ENCODE assay signal across 1 cellular context in the genomic region with DNA sequence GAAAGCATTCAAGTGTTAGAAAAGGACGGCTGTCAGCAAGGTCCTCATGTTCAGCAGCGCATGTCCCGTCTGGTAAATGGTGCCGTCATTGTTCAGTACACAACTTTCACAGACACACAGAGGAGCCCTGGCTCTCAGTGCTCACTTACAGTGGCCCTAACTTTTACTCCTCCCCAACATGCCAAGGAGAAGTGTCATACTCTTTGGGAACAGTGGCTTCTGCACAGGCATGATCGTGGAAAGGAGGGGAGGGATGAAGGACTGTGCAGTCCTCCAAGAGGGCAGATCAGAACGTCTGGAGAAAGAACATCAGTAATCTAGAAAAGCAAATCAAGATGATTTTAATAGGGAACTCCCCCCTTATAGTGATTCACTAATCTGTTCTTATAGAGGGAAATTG.
TF ChIP-seq lines count a peak whose summit lies in the region.

No MANE protein-coding gene starts in this region.

TF ChIP-seq in H1, 55 proteins besides CTCF, POLR2A, EP300 and RAD21:
- TF ChIP-seq, protein P1, sequence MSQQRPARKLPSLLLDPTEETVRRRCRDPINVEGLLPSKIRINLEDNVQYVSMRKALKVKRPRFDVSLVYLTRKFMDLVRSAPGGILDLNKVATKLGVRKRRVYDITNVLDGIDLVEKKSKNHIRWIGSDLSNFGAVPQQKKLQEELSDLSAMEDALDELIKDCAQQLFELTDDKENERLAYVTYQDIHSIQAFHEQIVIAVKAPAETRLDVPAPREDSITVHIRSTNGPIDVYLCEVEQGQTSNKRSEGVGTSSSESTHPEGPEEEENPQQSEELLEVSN (IDR thresholded peaks at IDR 0.05) = no peak
- TF ChIP-seq HDAC6 (IDR thresholded peaks at IDR 0.05; ENCODE audit: low read depth, low read length) = no peak
- TF ChIP-seq SIX5 (IDR thresholded peaks at IDR 0.05; ENCODE audit: low read depth, low read length) = no peak
- no peak for TF ChIP-seq BCL11A (IDR thresholded peaks at IDR 0.05; ENCODE audit: low read depth in 2 of 2, low read length in 2 of 2)
- TF ChIP-seq RNF2 (IDR thresholded peaks at IDR 0.05; ENCODE audit: borderline replicate concordance, low read depth, low read length, missing control alignments, poor library complexity, severe bottlenecking) = no peak
- TF ChIP-seq TAF7 (optimal IDR thresholded peaks at IDR 0.05; ENCODE audit: borderline replicate concordance, low read depth, low read length) = no peak
- no peak for TF ChIP-seq SIN3A (conservative IDR thresholded peaks at IDR 0.05 in 1 of 2, IDR thresholded peaks at IDR 0.05 in 1 of 2; ENCODE audit: low read depth in 1 of 2, low read length in 2 of 2)
- no peak for TF ChIP-seq ASH2L (IDR thresholded peaks at IDR 0.05; ENCODE audit: low read length)
- no peak for TF ChIP-seq FOSL1 (IDR thresholded peaks at IDR 0.05; ENCODE audit: insufficient read depth, low read depth, low read length)
- TF ChIP-seq, protein P2, sequence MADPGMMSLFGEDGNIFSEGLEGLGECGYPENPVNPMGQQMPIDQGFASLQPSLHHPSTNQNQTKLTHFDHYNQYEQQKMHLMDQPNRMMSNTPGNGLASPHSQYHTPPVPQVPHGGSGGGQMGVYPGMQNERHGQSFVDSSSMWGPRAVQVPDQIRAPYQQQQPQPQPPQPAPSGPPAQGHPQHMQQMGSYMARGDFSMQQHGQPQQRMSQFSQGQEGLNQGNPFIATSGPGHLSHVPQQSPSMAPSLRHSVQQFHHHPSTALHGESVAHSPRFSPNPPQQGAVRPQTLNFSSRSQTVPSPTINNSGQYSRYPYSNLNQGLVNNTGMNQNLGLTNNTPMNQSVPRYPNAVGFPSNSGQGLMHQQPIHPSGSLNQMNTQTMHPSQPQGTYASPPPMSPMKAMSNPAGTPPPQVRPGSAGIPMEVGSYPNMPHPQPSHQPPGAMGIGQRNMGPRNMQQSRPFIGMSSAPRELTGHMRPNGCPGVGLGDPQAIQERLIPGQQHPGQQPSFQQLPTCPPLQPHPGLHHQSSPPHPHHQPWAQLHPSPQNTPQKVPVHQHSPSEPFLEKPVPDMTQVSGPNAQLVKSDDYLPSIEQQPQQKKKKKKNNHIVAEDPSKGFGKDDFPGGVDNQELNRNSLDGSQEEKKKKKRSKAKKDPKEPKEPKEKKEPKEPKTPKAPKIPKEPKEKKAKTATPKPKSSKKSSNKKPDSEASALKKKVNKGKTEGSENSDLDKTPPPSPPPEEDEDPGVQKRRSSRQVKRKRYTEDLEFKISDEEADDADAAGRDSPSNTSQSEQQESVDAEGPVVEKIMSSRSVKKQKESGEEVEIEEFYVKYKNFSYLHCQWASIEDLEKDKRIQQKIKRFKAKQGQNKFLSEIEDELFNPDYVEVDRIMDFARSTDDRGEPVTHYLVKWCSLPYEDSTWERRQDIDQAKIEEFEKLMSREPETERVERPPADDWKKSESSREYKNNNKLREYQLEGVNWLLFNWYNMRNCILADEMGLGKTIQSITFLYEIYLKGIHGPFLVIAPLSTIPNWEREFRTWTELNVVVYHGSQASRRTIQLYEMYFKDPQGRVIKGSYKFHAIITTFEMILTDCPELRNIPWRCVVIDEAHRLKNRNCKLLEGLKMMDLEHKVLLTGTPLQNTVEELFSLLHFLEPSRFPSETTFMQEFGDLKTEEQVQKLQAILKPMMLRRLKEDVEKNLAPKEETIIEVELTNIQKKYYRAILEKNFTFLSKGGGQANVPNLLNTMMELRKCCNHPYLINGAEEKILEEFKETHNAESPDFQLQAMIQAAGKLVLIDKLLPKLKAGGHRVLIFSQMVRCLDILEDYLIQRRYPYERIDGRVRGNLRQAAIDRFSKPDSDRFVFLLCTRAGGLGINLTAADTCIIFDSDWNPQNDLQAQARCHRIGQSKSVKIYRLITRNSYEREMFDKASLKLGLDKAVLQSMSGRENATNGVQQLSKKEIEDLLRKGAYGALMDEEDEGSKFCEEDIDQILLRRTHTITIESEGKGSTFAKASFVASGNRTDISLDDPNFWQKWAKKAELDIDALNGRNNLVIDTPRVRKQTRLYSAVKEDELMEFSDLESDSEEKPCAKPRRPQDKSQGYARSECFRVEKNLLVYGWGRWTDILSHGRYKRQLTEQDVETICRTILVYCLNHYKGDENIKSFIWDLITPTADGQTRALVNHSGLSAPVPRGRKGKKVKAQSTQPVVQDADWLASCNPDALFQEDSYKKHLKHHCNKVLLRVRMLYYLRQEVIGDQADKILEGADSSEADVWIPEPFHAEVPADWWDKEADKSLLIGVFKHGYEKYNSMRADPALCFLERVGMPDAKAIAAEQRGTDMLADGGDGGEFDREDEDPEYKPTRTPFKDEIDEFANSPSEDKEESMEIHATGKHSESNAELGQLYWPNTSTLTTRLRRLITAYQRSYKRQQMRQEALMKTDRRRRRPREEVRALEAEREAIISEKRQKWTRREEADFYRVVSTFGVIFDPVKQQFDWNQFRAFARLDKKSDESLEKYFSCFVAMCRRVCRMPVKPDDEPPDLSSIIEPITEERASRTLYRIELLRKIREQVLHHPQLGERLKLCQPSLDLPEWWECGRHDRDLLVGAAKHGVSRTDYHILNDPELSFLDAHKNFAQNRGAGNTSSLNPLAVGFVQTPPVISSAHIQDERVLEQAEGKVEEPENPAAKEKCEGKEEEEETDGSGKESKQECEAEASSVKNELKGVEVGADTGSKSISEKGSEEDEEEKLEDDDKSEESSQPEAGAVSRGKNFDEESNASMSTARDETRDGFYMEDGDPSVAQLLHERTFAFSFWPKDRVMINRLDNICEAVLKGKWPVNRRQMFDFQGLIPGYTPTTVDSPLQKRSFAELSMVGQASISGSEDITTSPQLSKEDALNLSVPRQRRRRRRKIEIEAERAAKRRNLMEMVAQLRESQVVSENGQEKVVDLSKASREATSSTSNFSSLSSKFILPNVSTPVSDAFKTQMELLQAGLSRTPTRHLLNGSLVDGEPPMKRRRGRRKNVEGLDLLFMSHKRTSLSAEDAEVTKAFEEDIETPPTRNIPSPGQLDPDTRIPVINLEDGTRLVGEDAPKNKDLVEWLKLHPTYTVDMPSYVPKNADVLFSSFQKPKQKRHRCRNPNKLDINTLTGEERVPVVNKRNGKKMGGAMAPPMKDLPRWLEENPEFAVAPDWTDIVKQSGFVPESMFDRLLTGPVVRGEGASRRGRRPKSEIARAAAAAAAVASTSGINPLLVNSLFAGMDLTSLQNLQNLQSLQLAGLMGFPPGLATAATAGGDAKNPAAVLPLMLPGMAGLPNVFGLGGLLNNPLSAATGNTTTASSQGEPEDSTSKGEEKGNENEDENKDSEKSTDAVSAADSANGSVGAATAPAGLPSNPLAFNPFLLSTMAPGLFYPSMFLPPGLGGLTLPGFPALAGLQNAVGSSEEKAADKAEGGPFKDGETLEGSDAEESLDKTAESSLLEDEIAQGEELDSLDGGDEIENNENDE (IDR thresholded peaks at IDR 0.05; ENCODE audit: insufficient replicate concordance, low read length) = no peak
- no peak for TF ChIP-seq PHF8 (conservative IDR thresholded peaks at IDR 0.05; ENCODE audit: low read depth, low read length)
- no peak for TF ChIP-seq NANOG (IDR thresholded peaks at IDR 0.05; ENCODE audit: insufficient read depth, low read depth, low read length, poor library complexity, severe bottlenecking)
- TF ChIP-seq, protein P3, sequence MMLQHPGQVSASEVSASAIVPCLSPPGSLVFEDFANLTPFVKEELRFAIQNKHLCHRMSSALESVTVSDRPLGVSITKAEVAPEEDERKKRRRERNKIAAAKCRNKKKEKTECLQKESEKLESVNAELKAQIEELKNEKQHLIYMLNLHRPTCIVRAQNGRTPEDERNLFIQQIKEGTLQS (IDR thresholded peaks at IDR 0.05; ENCODE audit: insufficient read depth, low read depth, low read length) = no peak
- TF ChIP-seq CBX8 (IDR thresholded peaks at IDR 0.05; ENCODE audit: borderline replicate concordance, low read depth, low read length) = no peak
- TF ChIP-seq SRF (IDR thresholded peaks at IDR 0.05; ENCODE audit: low read depth, low read length) = no peak
- no peak for TF ChIP-seq CTBP2 (IDR thresholded peaks at IDR 0.05; ENCODE audit: borderline replicate concordance, insufficient read depth, insufficient read length, low read length)
